1 cellular context compared by ENCODE assay signal in the genomic region with DNA sequence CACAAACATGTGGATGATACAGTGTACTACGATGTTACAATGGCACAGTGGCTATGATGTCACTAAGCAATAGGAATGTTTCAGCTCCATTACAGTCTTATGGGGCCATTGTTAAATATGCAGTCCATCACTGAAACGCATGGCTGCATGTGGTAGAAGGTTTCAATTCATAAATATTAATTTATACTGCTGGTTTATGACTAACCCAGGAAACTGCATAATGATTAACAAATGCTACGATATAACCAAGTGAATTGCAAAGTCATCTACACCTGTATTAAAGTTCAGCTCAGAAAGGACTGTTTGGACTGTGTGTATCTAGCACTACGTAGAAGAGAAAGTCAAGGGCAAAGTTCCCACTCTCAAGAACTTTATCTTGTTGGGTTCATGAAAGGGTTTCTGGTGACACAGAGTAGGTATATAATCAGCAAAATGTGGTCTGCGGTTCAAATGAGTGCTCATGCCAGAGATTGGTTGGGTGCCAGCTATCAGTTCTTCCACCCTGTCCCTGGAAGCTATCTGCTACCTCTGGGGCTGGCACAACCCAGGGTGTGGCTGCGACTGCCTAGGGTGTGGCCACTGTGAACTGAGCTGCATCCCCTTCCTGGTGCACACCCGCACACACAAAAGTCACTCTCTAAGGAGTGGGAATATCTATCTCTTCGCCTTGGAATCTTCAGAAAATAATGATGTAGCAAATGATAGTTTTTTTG.
TF ChIP-seq lines count a peak whose summit lies in the region.

No MANE protein-coding gene starts in this region.

TF ChIP-seq in K562, 482 proteins besides CTCF, POLR2A, EP300 and RAD21 (continued from another document):
- peak; percentile 39 for TF ChIP-seq TEAD4 (IDR thresholded peaks at IDR 0.05; ENCODE audit: low read length)
- no peak for TF ChIP-seq TEAD4 (CRISPR knock-in tag; IDR thresholded peaks at IDR 0.05; ENCODE audit: borderline replicate concordance)
- no peak for TF ChIP-seq RNF219 (CRISPR knock-in tag; IDR thresholded peaks at IDR 0.05)
- TF ChIP-seq DPF2 (IDR thresholded peaks at IDR 0.05), result 0 out of 2 replicates have a peak, but pooled peaks have one; percentile 41
- TF ChIP-seq, protein P1, sequence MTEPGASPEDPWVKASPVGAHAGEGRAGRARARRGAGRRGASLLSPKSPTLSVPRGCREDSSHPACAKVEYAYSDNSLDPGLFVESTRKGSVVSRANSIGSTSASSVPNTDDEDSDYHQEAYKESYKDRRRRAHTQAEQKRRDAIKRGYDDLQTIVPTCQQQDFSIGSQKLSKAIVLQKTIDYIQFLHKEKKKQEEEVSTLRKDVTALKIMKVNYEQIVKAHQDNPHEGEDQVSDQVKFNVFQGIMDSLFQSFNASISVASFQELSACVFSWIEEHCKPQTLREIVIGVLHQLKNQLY (CRISPR knock-in tag; conservative IDR thresholded peaks at IDR 0.05), result no peak
- TF ChIP-seq ZNF766 (CRISPR knock-in tag; conservative IDR thresholded peaks at IDR 0.05), result peak; percentile 77
- TF ChIP-seq ESRRA (IDR thresholded peaks at IDR 0.05; ENCODE audit: borderline replicate concordance, low read depth), result peak; percentile 38; the same call in 1 of the 2 replicates
- no peak for TF ChIP-seq SMAD4 (CRISPR knock-in tag; conservative IDR thresholded peaks at IDR 0.05)
- no peak for TF ChIP-seq SAFB2 (IDR thresholded peaks at IDR 0.05; ENCODE audit: borderline replicate concordance, low read depth, low read length, severe bottlenecking)
- TF ChIP-seq ZBTB11 (CRISPR knock-in tag; IDR thresholded peaks at IDR 0.05), result no peak
- no peak for TF ChIP-seq POU5F1 (IDR thresholded peaks at IDR 0.05; ENCODE audit: borderline replicate concordance, low read depth, low read length, partially characterized antibody)
- TF ChIP-seq ZNF551 (CRISPR knock-in tag; IDR thresholded peaks at IDR 0.05), result no peak
TF ChIP-seq in K562: peak in this region for 26.
